9 cellular contexts compared by ENCODE assay signal in genomic region chr10:74923556-74923955, GRCh38.
DNase-seq lines count a peak whose midpoint lies in the region; ATAC-seq and TF ChIP-seq lines count a peak whose summit lies in the region.
"Had no signal": no experiment of that assay in that cellular context is flagged by ENCODE, and none has a peak within 500 bp of the region (broad histone marks: within the 10 kb centered on the region; RNA-seq: fewer than 3 reads in every experiment).

No MANE protein-coding gene starts in this region.

- H3K36me3 Mint-ChIP-seq in stimulated activated effector memory CD8-positive, alpha-beta T cell treated with anti-CD3 and anti-CD28 coated beads, Interleukin-12 subunit alpha, Interleukin-12 subunit beta, amount 100 ng/mL, for 72 hours: no peaks in the 10 kb centered on the region

- H3K4me1 Mint-ChIP-seq in stimulated activated effector memory CD8-positive, alpha-beta T cell treated with anti-CD3 and anti-CD28 coated beads, Interleukin-12 subunit alpha, Interleukin-12 subunit beta, amount 100 ng/mL, for 72 hours: peaks cover 29% of the 10 kb centered on the region

- peaks cover 10% of the 10 kb centered on the region; the same call in 1 of the 2 replicates for H3K36me3 ChIP-seq in PC-3 (ENCODE audit: low read depth, low read length)
- H3K36me3 ChIP-seq in prostate gland: no peaks in the 10 kb centered on the region

- H3K9ac ChIP-seq in PC-3 (ENCODE audit: low read length): peak overlapping the region; percentile 20

- peak overlapping the region; percentile 79 for H3K27ac Mint-ChIP-seq in stimulated activated effector memory CD8-positive, alpha-beta T cell treated with anti-CD3 and anti-CD28 coated beads, Interleukin-12 subunit alpha, Interleukin-12 subunit beta, amount 100 ng/mL, for 72 hours

- no peaks in the 10 kb centered on the region for H3K9me2 ChIP-seq in PC-3 (replicated peaks; ENCODE audit: low read length)

- no peaks in the 10 kb centered on the region for H3K27me3 ChIP-seq in PC-3 (ENCODE audit: low read length)
- H3K27me3 ChIP-seq in prostate gland (replicated peaks; ENCODE audit: insufficient read depth): no peaks in the 10 kb centered on the region

- 54% methylated on average over 4 of the region's 4 CpGs for WGBS in prostate gland

- peaks cover 5% of the 10 kb centered on the region for H3K9me3 Mint-ChIP-seq in stimulated activated effector memory CD8-positive, alpha-beta T cell treated with anti-CD3 and anti-CD28 coated beads, Interleukin-12 subunit alpha, Interleukin-12 subunit beta, amount 100 ng/mL, for 72 hours

- H4K20me1 ChIP-seq in PC-3 (ENCODE audit: low read length): peaks cover 7% of the 10 kb centered on the region; the same call in 1 of the 2 replicates

- H3K4me2 ChIP-seq in PC-3 (ENCODE audit: low read length): peak overlapping the region; percentile 73

- ATAC-seq in PC-3 (peak; percentile 4), HG03565 (IDR thresholded peaks at IDR 0.05; ENCODE audit: unreplicated experiment) (no peak), GM21825 (IDR thresholded peaks at IDR 0.05; ENCODE audit: unreplicated experiment) (no peak)
- ATAC-seq in stimulated activated effector memory CD8-positive, alpha-beta T cell treated with anti-CD3 and anti-CD28 coated beads, Interleukin-12 subunit alpha, Interleukin-12 subunit beta, amount 100 ng/mL, for 72 hours: no peak

- intact Hi-C loops in PC-3 (cut with micrococcal nuclease): loop anchor here (1.0 to 10.0 kb wide), 9 partner anchors 14 to 1029 kb away; partner anchors contain the start of genes COMTD1 and KAT6B
- intact Hi-C loops in prostate gland (cut with DNase I): no loop called here

- H3K4me3 ChIP-seq in PC-3 (ENCODE audit: low read length) (peak overlapping the region; percentile 49), fibroblast of villous mesenchyme (ENCODE audit: low read depth, low read length) (no peak overlapping the region), prostate gland (no peak overlapping the region)

- TF ChIP-seq POLR2A in prostate gland (IDR thresholded peaks at IDR 0.05): no peak

- H3K4me3 Mint-ChIP-seq in stimulated activated effector memory CD8-positive, alpha-beta T cell treated with anti-CD3 and anti-CD28 coated beads, Interleukin-12 subunit alpha, Interleukin-12 subunit beta, amount 100 ng/mL, for 72 hours: no peak overlapping the region

- H3K4me1 ChIP-seq in PC-3 (ENCODE audit: insufficient read depth, low read length): peaks cover 82% of the 10 kb centered on the region
- peaks cover 2% of the 10 kb centered on the region for H3K4me1 ChIP-seq in prostate gland (replicated peaks)

- no peak overlapping the region for H2AFZ ChIP-seq in PC-3 (ENCODE audit: low read length)

- H3K9me3 ChIP-seq in PC-3 (ENCODE audit: low read length): no peaks in the 10 kb centered on the region
- no peaks in the 10 kb centered on the region for H3K9me3 ChIP-seq in prostate gland

- CTCF ChIA-PET in PC-3 (lab: Charles Lee): interaction anchor here (0.6 to 1.1 kb wide), 3 partner anchors 45 to 171 kb away, joined by 3 to 4 read pairs (median 4); no protein-coding TSS in a partner anchor

- peak; percentile 64 for DNase-seq in G401 (ENCODE audit: low spot score)
- DNase-seq in PC-3: peak; percentile 52
- peak; percentile 52 for DNase-seq in fibroblast of villous mesenchyme (ENCODE audit: low read depth)
- no peak for DNase-seq in stimulated activated effector memory CD8-positive, alpha-beta T cell treated with anti-CD3 and anti-CD28 coated beads, Interleukin-12 subunit alpha, Interleukin-12 subunit beta, amount 100 ng/mL, for 72 hours (ENCODE audit: low spot score in 2 of 2)
- DNase-seq in prostate gland (ENCODE audit: low spot score): no peak
- DNase-seq in pons (ENCODE audit: low spot score): no peak
- DNase-seq: effector CD8-positive, alpha-beta T cell had no signal

- BruUV-seq in PC-3 (replicated peaks; lab: Mats Ljungman, UMichigan): no TSS peak

- peaks cover 91% of the 10 kb centered on the region for H3K79me2 ChIP-seq in PC-3 (ENCODE audit: low read length)

- POLR2A ChIA-PET in PC-3 (lab: Charles Lee; ENCODE audit: unreplicated experiment): no interaction called here

- in situ Hi-C loops in G401 (cut with HindIII; ENCODE audit: low sequenced_read_pairs): no loop called here

- TF ChIP-seq CTCF in PC-3 (conservative IDR thresholded peaks at IDR 0.05; ENCODE audit: low read depth, low read length): no peak; the same call in 1 of the 2 replicates
- TF ChIP-seq CTCF in fibroblast of villous mesenchyme (IDR thresholded peaks at IDR 0.05; ENCODE audit: insufficient read depth, low read depth, low read length): no peak
- no peak for TF ChIP-seq CTCF in prostate gland (IDR thresholded peaks at IDR 0.05)

- peaks cover 31% of the 10 kb centered on the region for H3F3A ChIP-seq in PC-3 (ENCODE audit: low read length, unreplicated experiment)

- H3K27ac ChIP-seq in PC-3 (ENCODE audit: low read length): peak overlapping the region; percentile 78
- no peak overlapping the region for H3K27ac ChIP-seq in prostate gland

Comparison
In these comparisons a context has a peak if more than half of its experiments do, and no peak if none do; other contexts are left out.
1. DNase-seq: peak in G401 (single experiment), PC-3 (single experiment) and fibroblast of villous mesenchyme (single experiment); none in stimulated activated effector memory CD8-positive, alpha-beta T cell treated with anti-CD3 and anti-CD28 coated beads, Interleukin-12 subunit alpha, Interleukin-12 subunit beta, amount 100 ng/mL, for 72 hours (0 of 2), prostate gland (single experiment) and pons (single experiment).